Comparison of ENCODE assay signal across 8 cellular contexts in genomic region chr21:41283211-41283818, GRCh38. TPM values are rescaled to one million over a fixed set of nuclear protein-coding genes. Genes with fewer than 3 reads are reported as not detected.
DNase-seq lines count a peak whose midpoint lies in the region; ATAC-seq, FAIRE-seq and TF ChIP-seq lines count a peak whose summit lies in the region.

No MANE protein-coding gene starts in this region.

- no peak overlapping the region for H3K9ac ChIP-seq in neuronal stem cell (ENCODE audit: low read depth, low read length, poor library complexity)

- H3K4me3 ChIP-seq in fibroblast of pulmonary artery (replicated peaks; ENCODE audit: low read depth, low read length) (no peak overlapping the region), neuronal stem cell (ENCODE audit: low read length in 2 of 2) (no peak overlapping the region)

- no peak overlapping the region for H3K4me2 ChIP-seq in neuronal stem cell (ENCODE audit: insufficient read depth, low read length, poor library complexity, severe bottlenecking)

- no peak overlapping the region for H2BK120ac ChIP-seq in neuronal stem cell (ENCODE audit: low read depth, low read length)

- H4K8ac ChIP-seq in neuronal stem cell (ENCODE audit: low read depth, low read length): no peak overlapping the region

- H3K14ac ChIP-seq in neuronal stem cell (ENCODE audit: low read length): no peak overlapping the region

- no peaks in the 10 kb centered on the region for H3K36me3 ChIP-seq in neuronal stem cell (replicated peaks in 1 of 2; ENCODE audit: control insufficient read depth in 2 of 2, insufficient read depth in 2 of 2, low read length in 2 of 2)

- no peak overlapping the region for H3K18ac ChIP-seq in neuronal stem cell (ENCODE audit: low read length)

- H3K27me3 ChIP-seq in neuronal stem cell (ENCODE audit: control insufficient read depth in 3 of 3, insufficient read depth in 3 of 3, low read depth in 1 of 3, low read length in 3 of 3): no peaks in the 10 kb centered on the region

- no peak overlapping the region for H2BK5ac ChIP-seq in neuronal stem cell (ENCODE audit: low read length)

- no peak overlapping the region for H2BK12ac ChIP-seq in neuronal stem cell (ENCODE audit: low read length)

- TF ChIP-seq CTCF in fibroblast of pulmonary artery (IDR thresholded peaks at IDR 0.05; ENCODE audit: low read length, missing control alignments): peak; percentile 88

- H3K79me1 ChIP-seq in neuronal stem cell (ENCODE audit: low read depth, low read length): no peaks in the 10 kb centered on the region

- no peak for ATAC-seq in HG03139 (IDR thresholded peaks at IDR 0.05; ENCODE audit: unreplicated experiment)

- no peak overlapping the region for H2AK5ac ChIP-seq in neuronal stem cell (ENCODE audit: low read depth, low read length)

- peaks cover 0 to 2% of the 10 kb centered on the region in 2 donors for H3K4me1 ChIP-seq in neuronal stem cell (ENCODE audit: control insufficient read depth in 2 of 2, insufficient read depth in 1 of 2, low read depth in 1 of 2, low read length in 2 of 2)

- H2AFZ ChIP-seq in neuronal stem cell (ENCODE audit: low read length): no peak overlapping the region

- peak in 2 of 3 donors; percentile 9 to 54 for DNase-seq in stimulated activated CD4-positive, alpha-beta T cell treated with anti-CD3 and anti-CD28 coated beads, Interleukin-12 subunit alpha, Interleukin-12 subunit beta, amount 100 ng/mL, for 48 hours (ENCODE audit: low read depth in 2 of 3, low spot score in 1 of 3)
- DNase-seq in stimulated activated CD4-positive, alpha-beta T cell treated with anti-CD3 and anti-CD28 coated beads, Interleukin-4, amount 100 ng/mL, for 1 hour: no peak
- DNase-seq in HTR-8/SVneo (ENCODE audit: insufficient read length, low spot score) (peak; percentile 68), NCI-H82 treated with DMSO at 0.1 percent for 48 hours (lab: John Stamatoyannopoulos, UW; ENCODE audit: unreplicated experiment) (peak; percentile 32), fibroblast of pulmonary artery (ENCODE audit: low read depth) (peak; percentile 94), neuronal stem cell (ENCODE audit: low spot score) (peak; percentile 55)
- peak; percentile 20 for DNase-seq in activated CD8-positive, alpha-beta memory T cell treated with anti-CD3 and anti-CD28 coated beads, Interleukin-2, amount 50 U/mL, for 24 hours (ENCODE audit: extremely low read depth)

- no peak overlapping the region for H4K91ac ChIP-seq in neuronal stem cell (ENCODE audit: low read depth, low read length, poor library complexity)

- no peak overlapping the region for H2BK15ac ChIP-seq in neuronal stem cell (ENCODE audit: low read length)

- H3K9me3 ChIP-seq in neuronal stem cell (replicated peaks in 1 of 2; ENCODE audit: control insufficient read depth in 2 of 2, insufficient read depth in 1 of 2, low read depth in 1 of 2, low read length in 2 of 2): no peaks in the 10 kb centered on the region

- no peak overlapping the region for H3K23ac ChIP-seq in neuronal stem cell (ENCODE audit: low read depth, low read length, poor library complexity)

- H3K4ac ChIP-seq in neuronal stem cell (ENCODE audit: low read length): no peak overlapping the region

- H3K27ac ChIP-seq in neuronal stem cell (replicated peaks; ENCODE audit: low read length): no peak overlapping the region

- peak; percentile 71 for FAIRE-seq in HTR-8/SVneo (lab: Jason Lieb, UNC)

- WGBS in neuronal stem cell (ENCODE audit: extremely low coverage in 2 of 2, insufficient read length in 2 of 2, insufficient replicate concordance in 1 of 2), 2 donors: no CpG with 5 or more reads among the region's 8 CpGs

RNA-seq across cellular contexts. Expression of gene FAM3B, which starts 33.3 kb away (rescaled TPM):
- polyA plus RNA-seq in neuronal stem cell (2013, experiment 1 of 2): not detected
- polyA plus RNA-seq in neuronal stem cell (2013, experiment 2 of 2): not detected
